ENCODE assay signal across 17 cellular contexts in genomic region chr1:147785794-147786506, GRCh38. TPM values are rescaled to one million over a fixed set of nuclear protein-coding genes. Genes with fewer than 3 reads are reported as not detected.
DNase-seq lines count a peak whose midpoint lies in the region; ATAC-seq, FAIRE-seq and TF ChIP-seq lines count a peak whose summit lies in the region.
"Had no signal": no experiment of that assay in that cellular context is flagged by ENCODE, and none has a peak within 500 bp of the region (broad histone marks: within the 10 kb centered on the region; RNA-seq: fewer than 3 reads in every experiment).

No MANE protein-coding gene starts in this region.

- ATAC-seq in GM18502 (IDR thresholded peaks at IDR 0.05; ENCODE audit: poor library complexity, unreplicated experiment): no peak
- ATAC-seq: HCT116, K562 had no signal

- no peak overlapping the region for H2AFZ ChIP-seq in astrocyte (ENCODE audit: low read depth, low read length)

- H3K36me3 ChIP-seq in astrocyte (ENCODE audit: insufficient read depth, low read length) (no peaks in the 10 kb centered on the region), uterus (no peaks in the 10 kb centered on the region), MG63 (no peaks in the 10 kb centered on the region)
- H3K36me3 ChIP-seq: BLaER1 had no signal

- peaks cover 11% of the 10 kb centered on the region for H3K9me3 Mint-ChIP-seq in astrocyte (ENCODE audit: unreplicated experiment)
- H3K9me3 Mint-ChIP-seq in nephron: no peaks in the 10 kb centered on the region
- H3K9me3 Mint-ChIP-seq: CD8-positive, alpha-beta memory T cell had no signal

- H3K36me3 Mint-ChIP-seq in astrocyte (ENCODE audit: low read depth, unreplicated experiment) (no peaks in the 10 kb centered on the region), nephron (ENCODE audit: low read depth) (no peaks in the 10 kb centered on the region)
- H3K36me3 Mint-ChIP-seq: CD8-positive, alpha-beta memory T cell had no signal

- H3K27me3 ChIP-seq in astrocyte (ENCODE audit: insufficient read depth, low read length) (peaks cover 3% of the 10 kb centered on the region), uterus (no peaks in the 10 kb centered on the region), MG63 (peaks cover 2% of the 10 kb centered on the region)
- H3K27me3 ChIP-seq: BLaER1 had no signal

- H3K79me2 ChIP-seq in astrocyte (ENCODE audit: insufficient read depth, low read length): no peaks in the 10 kb centered on the region

- H3K27me3 Mint-ChIP-seq in astrocyte (ENCODE audit: low read depth, unreplicated experiment) (peaks cover 30% of the 10 kb centered on the region), nephron (ENCODE audit: low read depth) (peaks cover 2% of the 10 kb centered on the region)

- no peak overlapping the region for H3K27ac Mint-ChIP-seq in astrocyte (ENCODE audit: unreplicated experiment)
- H3K27ac Mint-ChIP-seq in nephron: peak overlapping the region in 2 of 3 experiments; percentile 19 to 86

- TF ChIP-seq CTCF in astrocyte (IDR thresholded peaks at IDR 0.05; ENCODE audit: insufficient read depth, low read depth, low read length) (no peak), nephron (IDR thresholded peaks at IDR 0.05; ENCODE audit: unreplicated experiment in 3 of 3) (no peak), uterus (IDR thresholded peaks at IDR 0.05) (no peak)

- no peaks in the 10 kb centered on the region for H3K4me1 Mint-ChIP-seq in astrocyte (ENCODE audit: low read depth, unreplicated experiment)
- H3K4me1 Mint-ChIP-seq in nephron: peaks cover 40% of the 10 kb centered on the region
- H3K4me1 Mint-ChIP-seq: CD8-positive, alpha-beta memory T cell had no signal

- peak; percentile 59 for DNase-seq in EH (ENCODE audit: low read depth)
- peak; percentile 10 for DNase-seq in astrocyte (ENCODE audit: low read depth)
- DNase-seq in uterus: no peak
- DNase-seq in MG63: no peak
- no peak for DNase-seq in activated CD4-positive, alpha-beta T cell treated with anti-CD3 and anti-CD28 coated beads for 48 hours
- DNase-seq: AML-193; CD8-positive, alpha-beta memory T cell; DMS79; EL had no signal

- H3K4me3 ChIP-seq in astrocyte (ENCODE audit: insufficient read depth, low read depth, low read length): no peak overlapping the region
- no peak overlapping the region for H3K4me3 ChIP-seq in uterus
- no peak overlapping the region for H3K4me3 ChIP-seq in MG63
- H3K4me3 ChIP-seq: BLaER1, K562 had no signal

- H3K9ac ChIP-seq in astrocyte (ENCODE audit: low read length): no peak overlapping the region
- H3K9ac ChIP-seq: BLaER1 had no signal

- intact Hi-C loops in uterus (cut with DNase I; ENCODE audit: low total_unique reads): no loop called here

- H3K27ac ChIP-seq in astrocyte (ENCODE audit: low read depth, low read length): no peak overlapping the region
- peak overlapping the region; percentile 28 to 63 for H3K27ac ChIP-seq in uterus
- H3K27ac ChIP-seq: BLaER1 had no signal

- FAIRE-seq in astrocyte (lab: Jason Lieb, UNC): no peak
- FAIRE-seq: A204.1, G401.6, H54, K562 had no signal

- H4K20me1 ChIP-seq in astrocyte (ENCODE audit: insufficient read depth, low read length): no peaks in the 10 kb centered on the region
- H4K20me1 ChIP-seq: BLaER1 had no signal

- H3K4me1 ChIP-seq in astrocyte (ENCODE audit: insufficient read depth, low read length): no peaks in the 10 kb centered on the region
- H3K4me1 ChIP-seq in uterus: peaks cover 0 to 9% of the 10 kb centered on the region in 2 donors

- H3K4me3 Mint-ChIP-seq in astrocyte (ENCODE audit: unreplicated experiment) (no peak overlapping the region), nephron (no peak overlapping the region)
- H3K4me3 Mint-ChIP-seq: CD8-positive, alpha-beta memory T cell had no signal

- no peak overlapping the region for H3K4me2 ChIP-seq in astrocyte (ENCODE audit: low read length)
- H3K4me2 ChIP-seq: BLaER1 had no signal

- no peak for TF ChIP-seq POLR2A in uterus (IDR thresholded peaks at IDR 0.05)

- H3K9me3 ChIP-seq in astrocyte (ENCODE audit: insufficient read depth, low read depth, low read length) (no peaks in the 10 kb centered on the region), uterus (no peaks in the 10 kb centered on the region), MG63 (no peaks in the 10 kb centered on the region)
- H3K9me3 ChIP-seq: BLaER1 had no signal

RNA-seq across cellular contexts. Expression of gene GJA5, which starts 25.5 kb away (rescaled TPM):
- total RNA-seq in astrocyte (0.27 and 0.36 TPM in 2 replicates), uterus (10 to 100 TPM in 3 of 4 donors, 1 to 10 TPM in 1; 10.0 to 24.5 (median 15.1) TPM)
- total RNA-seq in MG63 (2014; rRNA removed; shearing (Covaris generic); ENCODE audit: low replicate concordance): not detected in 2 replicates
- total RNA-seq: CD8-positive, alpha-beta memory T cell had no signal

Comparison
In these comparisons a context has a peak if more than half of its experiments do, and no peak if none do; other contexts are left out.
1. DNase-seq: peak in EH (single experiment) and astrocyte (single experiment); none in uterus (0 of 2), MG63 (single experiment) and activated CD4-positive, alpha-beta T cell treated with anti-CD3 and anti-CD28 coated beads for 48 hours (single experiment).